ENCODE assay signal across 16 cellular contexts in genomic region chr1:64892576-64893573, GRCh38.
DNase-seq lines count a peak whose midpoint lies in the region; ATAC-seq and TF ChIP-seq lines count a peak whose summit lies in the region.
"Had no signal": no experiment of that assay in that cellular context is flagged by ENCODE, and none has a peak within 500 bp of the region (broad histone marks: within the 10 kb centered on the region; RNA-seq: fewer than 3 reads in every experiment).

No MANE protein-coding gene starts in this region.

- peak overlapping the region; percentile 76 for H3K27ac ChIP-seq in subcutaneous abdominal adipose tissue (ENCODE audit: low read depth, low read length)
- H3K27ac ChIP-seq: testis had no signal

- H3K4me3 ChIP-seq in fibroblast of villous mesenchyme (ENCODE audit: low read depth, low read length) (no peak overlapping the region), subcutaneous abdominal adipose tissue (ENCODE audit: low read depth in 1 of 5, low read length in 5 of 5) (no peak overlapping the region)
- H3K4me3 ChIP-seq: testis had no signal

- no peaks in the 10 kb centered on the region for H3K36me3 ChIP-seq in subcutaneous abdominal adipose tissue (ENCODE audit: control insufficient read depth in 5 of 5, insufficient read depth in 5 of 5, low read length in 5 of 5)

- no peak for TF ChIP-seq CTCF in fibroblast of villous mesenchyme (IDR thresholded peaks at IDR 0.05; ENCODE audit: insufficient read depth, low read depth, low read length)

- no peaks in the 10 kb centered on the region for H3K9me3 ChIP-seq in subcutaneous abdominal adipose tissue (ENCODE audit: control insufficient read depth in 5 of 5, low read length in 5 of 5)
- H3K9me3 ChIP-seq: testis had no signal

- peak overlapping the region; percentile 70 for H3K4me3 Mint-ChIP-seq in activated naive CD4-positive, alpha-beta T cell treated with anti-CD3 and anti-CD28 coated beads, Interleukin-2, amount 50 U/mL, for 24 hours
- H3K4me3 Mint-ChIP-seq in T-cell = peak overlapping the region; percentile 7 to 53 (median 8)

- peak overlapping the region; percentile 69 for H3K27ac Mint-ChIP-seq in activated naive CD4-positive, alpha-beta T cell treated with anti-CD3 and anti-CD28 coated beads, Interleukin-2, amount 50 U/mL, for 24 hours
- H3K27ac Mint-ChIP-seq in activated naive CD4-positive, alpha-beta T cell treated with anti-CD3 and anti-CD28 coated beads, Interleukin-2, amount 50 U/mL, for 72 hours = no peak overlapping the region
- peak overlapping the region; percentile 56 to 62 for H3K27ac Mint-ChIP-seq in T-cell
- H3K27ac Mint-ChIP-seq: progenitor cell of endocrine pancreas had no signal

- H3K4me1 Mint-ChIP-seq in activated naive CD4-positive, alpha-beta T cell treated with anti-CD3 and anti-CD28 coated beads, Interleukin-2, amount 50 U/mL, for 24 hours = peaks cover 99% of the 10 kb centered on the region
- H3K4me1 Mint-ChIP-seq in T-cell = peaks cover 98 to 99% (median 98%) of the 10 kb centered on the region in 3 donors

- H3K36me3 Mint-ChIP-seq in activated naive CD4-positive, alpha-beta T cell treated with anti-CD3 and anti-CD28 coated beads, Interleukin-2, amount 50 U/mL, for 24 hours = peaks cover 4% of the 10 kb centered on the region
- H3K36me3 Mint-ChIP-seq in activated naive CD4-positive, alpha-beta T cell treated with anti-CD3 and anti-CD28 coated beads, Interleukin-2, amount 50 U/mL, for 72 hours = peaks cover 0 to 5% of the 10 kb centered on the region in 2 donors
- no peaks in the 10 kb centered on the region for H3K36me3 Mint-ChIP-seq in T-cell

- no peak for DNase-seq in activated naive CD4-positive, alpha-beta T cell treated with anti-CD3 and anti-CD28 coated beads, Interleukin-2, amount 50 U/mL, for 72 hours (ENCODE audit: low spot score in 2 of 2)
- DNase-seq in T-cell = no peak
- DNase-seq in fibroblast of villous mesenchyme (ENCODE audit: low read depth) = peak; percentile 62
- no peak for DNase-seq in NCI-H146 (lab: John Stamatoyannopoulos, UW)
- no peak for DNase-seq in middle frontal gyrus (ENCODE audit: extremely low spot score, low spot score)
- DNase-seq: activated effector memory CD4-positive, alpha-beta T cell treated with anti-CD3 and anti-CD28 coated beads, Interleukin-2, amount 50 U/mL, for 16 hours; glutamatergic neuron; MV-4-11; NCI-H774; SIG-M5; testis had no signal

- no peak for ATAC-seq in activated naive CD4-positive, alpha-beta T cell treated with anti-CD3 and anti-CD28 coated beads, Interleukin-2, amount 50 U/mL, for 72 hours
- no peak for ATAC-seq in T-cell (replicated peaks in 1 of 4)
- ATAC-seq in HG02852 (IDR thresholded peaks at IDR 0.05; ENCODE audit: unreplicated experiment) = no peak
- ATAC-seq: activated CD4-positive, CD25-positive, alpha-beta regulatory T cell treated with anti-CD3 and anti-CD28 coated beads, Interleukin-2, amount 50 U/mL, for 24 hours had no signal

- CTCF ChIA-PET in T-cell (lab: Charles Lee) = interaction anchor here (0.7 to 1.3 kb wide), 4 partner anchors 10 to 128 kb away, joined by 3 read pairs; no protein-coding TSS in a partner anchor

- H3K4me1 ChIP-seq in subcutaneous abdominal adipose tissue (ENCODE audit: control insufficient read depth in 5 of 5, insufficient read depth in 5 of 5, low read length in 5 of 5) = peaks cover 13 to 67% (median 52%) of the 10 kb centered on the region in 5 donors

- POLR2A ChIA-PET in T-cell (lab: Charles Lee) = interaction anchor here in 1 of 2 donors (0.6 kb wide), 1 partner anchor 98 kb away, joined by 3 read pairs; no protein-coding TSS in a partner anchor

- no peaks in the 10 kb centered on the region for H3K27me3 Mint-ChIP-seq in activated naive CD4-positive, alpha-beta T cell treated with anti-CD3 and anti-CD28 coated beads, Interleukin-2, amount 50 U/mL, for 24 hours
- H3K27me3 Mint-ChIP-seq in T-cell = no peaks in the 10 kb centered on the region

- H3K9me3 Mint-ChIP-seq in activated naive CD4-positive, alpha-beta T cell treated with anti-CD3 and anti-CD28 coated beads, Interleukin-2, amount 50 U/mL, for 24 hours = no peaks in the 10 kb centered on the region
- H3K9me3 Mint-ChIP-seq in activated naive CD4-positive, alpha-beta T cell treated with anti-CD3 and anti-CD28 coated beads, Interleukin-2, amount 50 U/mL, for 72 hours = peaks cover 0 to 5% of the 10 kb centered on the region in 2 donors
- H3K9me3 Mint-ChIP-seq in T-cell = no peaks in the 10 kb centered on the region

- H3K27me3 ChIP-seq in subcutaneous abdominal adipose tissue (ENCODE audit: control insufficient read depth in 5 of 5, insufficient read depth in 4 of 5, low read length in 5 of 5) = no peaks in the 10 kb centered on the region
- H3K27me3 ChIP-seq: testis had no signal

- peak overlapping the region in 2 of 5 donors; percentile 4 to 19 for H3K9ac ChIP-seq in subcutaneous abdominal adipose tissue (ENCODE audit: low read length in 5 of 5)

Comparison
In these comparisons a context has a peak if more than half of its experiments do, and no peak if none do; other contexts are left out.
1. H3K27ac Mint-ChIP-seq: peak in activated naive CD4-positive, alpha-beta T cell treated with anti-CD3 and anti-CD28 coated beads, Interleukin-2, amount 50 U/mL, for 24 hours (single experiment) and T-cell (2 of 2); none in activated naive CD4-positive, alpha-beta T cell treated with anti-CD3 and anti-CD28 coated beads, Interleukin-2, amount 50 U/mL, for 72 hours (0 of 2).